ENCODE assay signal across 8 cellular contexts in genomic region chr4:3532714-3533336, GRCh38. TPM values are rescaled to one million over a fixed set of nuclear protein-coding genes. Genes with fewer than 3 reads are reported as not detected.
A peak's percentile ranks its signal among the peaks of the same experiment; 100 is the strongest.
DNase-seq lines count a peak whose midpoint lies in the region; ATAC-seq and TF ChIP-seq lines count a peak whose summit lies in the region.

No MANE protein-coding gene starts in this region.

- H4K8ac ChIP-seq in IMR-90 (ENCODE audit: low read depth in 2 of 2, low read length in 2 of 2): no peak overlapping the region

- peak overlapping the region; percentile 87 for H3K4me2 ChIP-seq in IMR-90 (ENCODE audit: low read depth, low read length)

- H3K9me3 ChIP-seq in IMR-90 (ENCODE audit: control insufficient read depth, insufficient read depth, low read length) (0 out of 2 replicates have a peak, but pooled peaks cover 2% of the 10 kb centered on the region), endodermal cell (ENCODE audit: control insufficient read depth, low read length) (no peaks in the 10 kb centered on the region)

- no peak overlapping the region for H3K18ac ChIP-seq in IMR-90 (ENCODE audit: low read depth, low read length)

- no peak overlapping the region for H2BK5ac ChIP-seq in IMR-90 (ENCODE audit: low read depth, low read length, poor library complexity, severe bottlenecking)

- H3K14ac ChIP-seq in IMR-90 (replicated peaks; ENCODE audit: low read depth, low read length): no peak overlapping the region

- no peak for TF ChIP-seq RAD21 in IMR-90 (IDR thresholded peaks at IDR 0.05; ENCODE audit: low read length)

- BruUV-seq in IMR-90 (replicated peaks; lab: Mats Ljungman, UMichigan): no TSS peak

- H3K4me1 Mint-ChIP-seq in endodermal cell: peaks cover 12% of the 10 kb centered on the region
- peaks cover 11 to 48% (median 43%) of the 10 kb centered on the region in 4 donors for H3K4me1 Mint-ChIP-seq in naive thymus-derived CD8-positive, alpha-beta T cell

- H4K91ac ChIP-seq in IMR-90 (ENCODE audit: insufficient read depth, low read depth, low read length): no peak overlapping the region

- peak overlapping the region; percentile 40 for H2AK9ac ChIP-seq in IMR-90 (replicated peaks; ENCODE audit: low read depth, low read length, poor library complexity)

- H3K36me3 ChIP-seq in IMR-90 (ENCODE audit: control insufficient read depth, insufficient read depth, low read length) (peaks cover 9% of the 10 kb centered on the region; the same call in 1 of the 2 replicates), endodermal cell (ENCODE audit: control insufficient read depth, insufficient read depth, low read length) (peaks cover 14% of the 10 kb centered on the region)

- POLR2A ChIA-PET in IMR-90 (lab: Charles Lee; ENCODE audit: unreplicated experiment): no interaction called here
- POLR2A ChIA-PET in naive thymus-derived CD8-positive, alpha-beta T cell (lab: Charles Lee): interaction anchor here (0.6 kb wide), 1 partner anchor 806 kb away, joined by 3 read pairs; no protein-coding TSS in a partner anchor

- no peak overlapping the region for H2AK5ac ChIP-seq in IMR-90 (ENCODE audit: low read depth, low read length)

- H2BK15ac ChIP-seq in IMR-90 (ENCODE audit: low read depth, low read length): no peak overlapping the region

- H3K27ac ChIP-seq in IMR-90 (ENCODE audit: insufficient read depth, low read length) (no peak overlapping the region), endodermal cell (ENCODE audit: low read depth, low read length) (peak overlapping the region; percentile 49)

- no peak for TF ChIP-seq POLR2A in IMR-90 (IDR thresholded peaks at IDR 0.05; ENCODE audit: low read depth, low read length)

- H4K5ac ChIP-seq in IMR-90 (ENCODE audit: low read depth, low read length): no peak overlapping the region

- H3K9me3 Mint-ChIP-seq in endodermal cell: peaks cover 9% of the 10 kb centered on the region
- peaks cover 0 to 16% (median 7%) of the 10 kb centered on the region in 9 donors for H3K9me3 Mint-ChIP-seq in naive thymus-derived CD8-positive, alpha-beta T cell

- no peak overlapping the region for H3K4ac ChIP-seq in IMR-90 (ENCODE audit: low read depth, low read length)

- H3K4me3 ChIP-seq in IMR-90 (ENCODE audit: insufficient read depth, low read depth, low read length): peak overlapping the region; percentile 41
- peak overlapping the region; percentile 69 for H3K4me3 ChIP-seq in endodermal cell (ENCODE audit: low read length)

- H3K27me3 Mint-ChIP-seq in endodermal cell (ENCODE audit: insufficient read depth): peaks cover 35% of the 10 kb centered on the region
- H3K27me3 Mint-ChIP-seq in naive thymus-derived CD8-positive, alpha-beta T cell: peaks cover 3 to 13% (median 7%) of the 10 kb centered on the region in 5 donors

- H3K9ac ChIP-seq in IMR-90 (ENCODE audit: low read depth, low read length) (no peak overlapping the region), endodermal cell (ENCODE audit: extremely low read depth, low read length, poor library complexity, severe bottlenecking) (no peak overlapping the region)

- no peaks in the 10 kb centered on the region for H3K9me1 ChIP-seq in IMR-90 (ENCODE audit: insufficient read depth, low read length)

- H3K4me1 ChIP-seq in IMR-90 (ENCODE audit: control insufficient read depth, insufficient read depth, low read length) (peaks cover 10% of the 10 kb centered on the region), endodermal cell (ENCODE audit: control insufficient read depth, insufficient read depth, low read length) (peaks cover 2% of the 10 kb centered on the region)

- H3K23ac ChIP-seq in IMR-90 (ENCODE audit: low read depth, low read length): no peak overlapping the region

- H3K56ac ChIP-seq in IMR-90 (ENCODE audit: extremely low read depth, insufficient read depth, low read length): no peak overlapping the region

- H2BK120ac ChIP-seq in IMR-90 (ENCODE audit: low read depth, low read length): no peak overlapping the region

- TF ChIP-seq CTCF in IMR-90 (conservative IDR thresholded peaks at IDR 0.05; ENCODE audit: low read depth, low read length): no peak
- no peak for TF ChIP-seq CTCF in endodermal cell (conservative IDR thresholded peaks at IDR 0.05)

- peaks cover 18% of the 10 kb centered on the region for H3K36me3 Mint-ChIP-seq in endodermal cell (ENCODE audit: low read depth)
- peaks cover 4 to 10% (median 5%) of the 10 kb centered on the region in 3 donors for H3K36me3 Mint-ChIP-seq in naive thymus-derived CD8-positive, alpha-beta T cell

- CTCF ChIA-PET in IMR-90 (lab: Yijun Ruan, JAX): no interaction called here

- H3K79me1 ChIP-seq in IMR-90 (ENCODE audit: low read depth in 1 of 2, low read length in 2 of 2): peaks cover 15 to 35% of the 10 kb centered on the region in 2 experiments; a peak in 3 of 4 replicates

- H3K27ac Mint-ChIP-seq in endodermal cell: peak overlapping the region; percentile 39
- H3K27ac Mint-ChIP-seq in naive thymus-derived CD8-positive, alpha-beta T cell: peak overlapping the region in 9 of 10 donors; percentile 79 to 99 (median 98)

- intact Hi-C loops in IMR-90 (cut with micrococcal nuclease): loop anchor here (1.0 kb wide), 1 partner anchor 417 kb away; no protein-coding TSS in a partner anchor

- ATAC-seq in GM18502 (IDR thresholded peaks at IDR 0.05; ENCODE audit: poor library complexity, unreplicated experiment) (peak; percentile 41), IMR-90 (ENCODE audit: low read depth) (peak; percentile 68)
- peak in 1 of 2 donors; percentile 74 for ATAC-seq in naive thymus-derived CD8-positive, alpha-beta T cell

- H3K27me3 ChIP-seq in IMR-90 (ENCODE audit: control insufficient read depth, insufficient read depth, low read length) (peaks cover 5% of the 10 kb centered on the region; the same call in 1 of the 2 replicates), endodermal cell (ENCODE audit: control insufficient read depth, insufficient read depth, low read length, poor library complexity, severe bottlenecking) (peaks cover 15% of the 10 kb centered on the region)

- 23% methylated on average over 12 of the region's 42 CpGs; no CpG with 5 or more reads in 1 of the 2 experiments for WGBS in IMR-90 (ENCODE audit: extremely low coverage in 2 of 2, insufficient read length in 1 of 2), 2 experiments
- WGBS in endodermal cell (ENCODE audit: insufficient coverage in 1 of 2, insufficient read length in 1 of 2), 2 experiments: 33 to 43% methylated on average over 14 to 42 of the region's 42 CpGs

- peak overlapping the region; percentile 98 for H2AFZ ChIP-seq in IMR-90 (replicated peaks; ENCODE audit: low read length, poor library complexity)

- peak overlapping the region; percentile 95 for H3K4me3 Mint-ChIP-seq in endodermal cell
- peak overlapping the region; percentile 98 to 100 (median 99) for H3K4me3 Mint-ChIP-seq in naive thymus-derived CD8-positive, alpha-beta T cell

- in situ Hi-C loops in IMR-90 (cut with MboI; ENCODE audit: low sequenced_read_pairs): no loop called here

- H4K20me1 ChIP-seq in IMR-90 (ENCODE audit: insufficient read depth, low read length): peaks cover 26% of the 10 kb centered on the region

- DNase-seq in IMR-90 (no peak), endodermal cell (peak; percentile 75), LoVo (ENCODE audit: low spot score) (no peak), NAMALWA (ENCODE audit: low spot score) (no peak), KG1 (lab: John Stamatoyannopoulos, UW) (no peak), putamen (ENCODE audit: low spot score) (no peak)
- DNase-seq in naive thymus-derived CD8-positive, alpha-beta T cell: no peak

- dilution Hi-C loops in IMR-90 (cut with HindIII; ENCODE audit: low sequenced_read_pairs, unreplicated experiment): no loop called here

- H2BK20ac ChIP-seq in IMR-90 (ENCODE audit: low read depth, low read length): no peak overlapping the region

TF ChIP-seq in IMR-90, 13 proteins besides CTCF, POLR2A, EP300 and RAD21 (continues in another document):
- TF ChIP-seq CEBPB (IDR thresholded peaks at IDR 0.05; ENCODE audit: low read depth, low read length) (no peak), NFE2L2 (IDR thresholded peaks at IDR 0.05; ENCODE audit: low read depth, low read length) (no peak), RFX5 (IDR thresholded peaks at IDR 0.05; ENCODE audit: low read depth, low read length) (no peak), CHD1 (IDR thresholded peaks at IDR 0.05; ENCODE audit: low read depth, low read length) (no peak), FOS (IDR thresholded peaks at IDR 0.05; ENCODE audit: low read depth, low read length) (no peak), RCOR1 (IDR thresholded peaks at IDR 0.05; ENCODE audit: insufficient replicate concordance, low read length) (no peak), MAZ (IDR thresholded peaks at IDR 0.05; ENCODE audit: borderline replicate concordance, low read depth, low read length) (no peak), MXI1 (IDR thresholded peaks at IDR 0.05; ENCODE audit: borderline replicate concordance, low read depth, low read length) (no peak), MAFK (IDR thresholded peaks at IDR 0.05; ENCODE audit: low read depth, low read length) (no peak), BHLHE40 (IDR thresholded peaks at IDR 0.05; ENCODE audit: low read depth, low read length) (no peak)
- TF ChIP-seq, protein P1, sequence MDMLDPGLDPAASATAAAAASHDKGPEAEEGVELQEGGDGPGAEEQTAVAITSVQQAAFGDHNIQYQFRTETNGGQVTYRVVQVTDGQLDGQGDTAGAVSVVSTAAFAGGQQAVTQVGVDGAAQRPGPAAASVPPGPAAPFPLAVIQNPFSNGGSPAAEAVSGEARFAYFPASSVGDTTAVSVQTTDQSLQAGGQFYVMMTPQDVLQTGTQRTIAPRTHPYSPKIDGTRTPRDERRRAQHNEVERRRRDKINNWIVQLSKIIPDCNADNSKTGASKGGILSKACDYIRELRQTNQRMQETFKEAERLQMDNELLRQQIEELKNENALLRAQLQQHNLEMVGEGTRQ (IDR thresholded peaks at IDR 0.05; ENCODE audit: low read depth, low read length): no peak
- TF ChIP-seq, protein P2, sequence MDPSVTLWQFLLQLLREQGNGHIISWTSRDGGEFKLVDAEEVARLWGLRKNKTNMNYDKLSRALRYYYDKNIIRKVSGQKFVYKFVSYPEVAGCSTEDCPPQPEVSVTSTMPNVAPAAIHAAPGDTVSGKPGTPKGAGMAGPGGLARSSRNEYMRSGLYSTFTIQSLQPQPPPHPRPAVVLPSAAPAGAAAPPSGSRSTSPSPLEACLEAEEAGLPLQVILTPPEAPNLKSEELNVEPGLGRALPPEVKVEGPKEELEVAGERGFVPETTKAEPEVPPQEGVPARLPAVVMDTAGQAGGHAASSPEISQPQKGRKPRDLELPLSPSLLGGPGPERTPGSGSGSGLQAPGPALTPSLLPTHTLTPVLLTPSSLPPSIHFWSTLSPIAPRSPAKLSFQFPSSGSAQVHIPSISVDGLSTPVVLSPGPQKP (IDR thresholded peaks at IDR 0.05; ENCODE audit: borderline replicate concordance, low read depth, low read length): no peak

RNA-seq across cellular contexts. Expression of gene LRPAP1, which starts 0.6 kb away (rescaled TPM):
- 114 and 135 TPM in 2 replicates for total RNA-seq in IMR-90 (2012; rRNA removed)
- polyA plus RNA-seq in IMR-90 (2012; rRNA removed): 171 and 175 TPM in 2 replicates
- polyA plus RNA-seq in IMR-90 (2012; cell fraction: cytosol; rRNA removed): 130 and 173 TPM in 2 replicates
- polyA plus RNA-seq in IMR-90 (2012; cell fraction: nucleus; rRNA removed; ENCODE audit: low replicate concordance): 96.2 and 113 TPM in 2 replicates
- total RNA-seq in endodermal cell: 100 to 1,000 TPM; 111 to 129 TPM
- 89.0 TPM for polyA plus RNA-seq in endodermal cell (2013, experiment 1 of 2)
- polyA plus RNA-seq in endodermal cell (2013, experiment 2 of 2): 75.9 TPM
- 10 to 100 TPM; 82.0 to 84.9 TPM for total RNA-seq in naive thymus-derived CD8-positive, alpha-beta T cell
- polyA plus RNA-seq in naive thymus-derived CD8-positive, alpha-beta T cell: 100 to 1,000 TPM; 113 to 126 (median 120) TPM
